ENCODE assay signal across 1 cellular context in the genomic region with DNA sequence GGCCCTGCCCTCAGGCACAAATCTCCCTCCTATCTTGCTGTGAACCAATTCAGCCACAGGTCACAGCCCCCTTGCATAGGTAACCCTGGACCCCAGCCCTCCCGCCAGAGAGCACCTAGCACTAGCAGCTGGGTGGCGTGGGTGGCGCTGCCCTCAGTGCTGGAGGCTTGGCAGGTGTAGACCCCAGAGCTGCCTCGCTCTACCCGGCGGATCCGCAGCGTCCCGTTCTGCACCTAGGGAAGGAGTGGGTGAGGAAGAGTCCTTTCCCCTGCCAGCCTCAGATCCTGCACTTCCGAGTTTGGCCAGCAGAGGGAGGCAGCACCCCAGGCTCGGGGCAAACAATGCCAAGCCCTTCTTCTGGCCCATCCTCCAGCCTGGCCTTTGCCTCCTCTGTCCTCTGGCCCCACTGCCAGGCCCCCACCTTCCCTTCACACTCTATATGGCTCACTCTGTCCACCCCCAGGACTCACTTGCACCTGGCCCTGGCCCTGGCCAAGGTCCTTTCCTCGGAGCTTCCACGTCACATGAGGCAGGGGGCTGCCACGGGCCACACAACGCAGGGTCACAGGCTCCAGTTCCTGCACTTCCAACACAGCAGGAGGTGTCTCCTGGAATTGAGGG.
TF ChIP-seq lines count a peak whose summit lies in the region.

No MANE protein-coding gene starts in this region.

TF ChIP-seq in K562, 482 proteins besides CTCF, POLR2A, EP300 and RAD21 (continued from another document and continues in another):
- no peak for TF ChIP-seq PATZ1 (CRISPR knock-in tag; IDR thresholded peaks at IDR 0.05; ENCODE audit: borderline replicate concordance)
- TF ChIP-seq HNRNPK (IDR thresholded peaks at IDR 0.05; ENCODE audit: low read depth, low read length, poor library complexity, severe bottlenecking) = no peak
- no peak for TF ChIP-seq ZNF398 (CRISPR knock-in tag; IDR thresholded peaks at IDR 0.05)
- peak; percentile 45; the same call in 1 of the 2 replicates for TF ChIP-seq RB1 (IDR thresholded peaks at IDR 0.05; ENCODE audit: low read depth)
- TF ChIP-seq POLR2AphosphoS2 (IDR thresholded peaks at IDR 0.05; ENCODE audit: low read length) = no peak
- no peak for TF ChIP-seq KAT8 (IDR thresholded peaks at IDR 0.05; ENCODE audit: low read depth)
- TF ChIP-seq PRPF4 (IDR thresholded peaks at IDR 0.05; ENCODE audit: insufficient read depth, low read depth, low read length, poor library complexity, severe bottlenecking) = no peak
- no peak for TF ChIP-seq ZNF655 (CRISPR knock-in tag; IDR thresholded peaks at IDR 0.05)
- TF ChIP-seq TSC22D4 (tag; IDR thresholded peaks at IDR 0.05) = no peak
- peak; percentile 86 for TF ChIP-seq DEAF1 (CRISPR knock-in tag; IDR thresholded peaks at IDR 0.05)
- TF ChIP-seq, protein P1, sequence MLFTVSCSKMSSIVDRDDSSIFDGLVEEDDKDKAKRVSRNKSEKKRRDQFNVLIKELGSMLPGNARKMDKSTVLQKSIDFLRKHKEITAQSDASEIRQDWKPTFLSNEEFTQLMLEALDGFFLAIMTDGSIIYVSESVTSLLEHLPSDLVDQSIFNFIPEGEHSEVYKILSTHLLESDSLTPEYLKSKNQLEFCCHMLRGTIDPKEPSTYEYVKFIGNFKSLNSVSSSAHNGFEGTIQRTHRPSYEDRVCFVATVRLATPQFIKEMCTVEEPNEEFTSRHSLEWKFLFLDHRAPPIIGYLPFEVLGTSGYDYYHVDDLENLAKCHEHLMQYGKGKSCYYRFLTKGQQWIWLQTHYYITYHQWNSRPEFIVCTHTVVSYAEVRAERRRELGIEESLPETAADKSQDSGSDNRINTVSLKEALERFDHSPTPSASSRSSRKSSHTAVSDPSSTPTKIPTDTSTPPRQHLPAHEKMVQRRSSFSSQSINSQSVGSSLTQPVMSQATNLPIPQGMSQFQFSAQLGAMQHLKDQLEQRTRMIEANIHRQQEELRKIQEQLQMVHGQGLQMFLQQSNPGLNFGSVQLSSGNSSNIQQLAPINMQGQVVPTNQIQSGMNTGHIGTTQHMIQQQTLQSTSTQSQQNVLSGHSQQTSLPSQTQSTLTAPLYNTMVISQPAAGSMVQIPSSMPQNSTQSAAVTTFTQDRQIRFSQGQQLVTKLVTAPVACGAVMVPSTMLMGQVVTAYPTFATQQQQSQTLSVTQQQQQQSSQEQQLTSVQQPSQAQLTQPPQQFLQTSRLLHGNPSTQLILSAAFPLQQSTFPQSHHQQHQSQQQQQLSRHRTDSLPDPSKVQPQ (CRISPR knock-in tag; IDR thresholded peaks at IDR 0.05; ENCODE audit: borderline replicate concordance) = no peak
- TF ChIP-seq BHLHE40 (IDR thresholded peaks at IDR 0.05; ENCODE audit: low read length) = no peak
- no peak for TF ChIP-seq TAF7 (tag; IDR thresholded peaks at IDR 0.05)
- TF ChIP-seq ZNF146 (CRISPR knock-in tag; IDR thresholded peaks at IDR 0.05; ENCODE audit: unreplicated experiment) = no peak
- TF ChIP-seq BRCA1 (IDR thresholded peaks at IDR 0.05) = no peak
- no peak for TF ChIP-seq BRCA1 (CRISPR knock-in tag; IDR thresholded peaks at IDR 0.05)
- no peak for TF ChIP-seq ILF3 (IDR thresholded peaks at IDR 0.05; ENCODE audit: borderline replicate concordance)
- peak; percentile 57 for TF ChIP-seq GABPB1 (CRISPR knock-in tag; IDR thresholded peaks at IDR 0.05)
- TF ChIP-seq, protein P2, sequence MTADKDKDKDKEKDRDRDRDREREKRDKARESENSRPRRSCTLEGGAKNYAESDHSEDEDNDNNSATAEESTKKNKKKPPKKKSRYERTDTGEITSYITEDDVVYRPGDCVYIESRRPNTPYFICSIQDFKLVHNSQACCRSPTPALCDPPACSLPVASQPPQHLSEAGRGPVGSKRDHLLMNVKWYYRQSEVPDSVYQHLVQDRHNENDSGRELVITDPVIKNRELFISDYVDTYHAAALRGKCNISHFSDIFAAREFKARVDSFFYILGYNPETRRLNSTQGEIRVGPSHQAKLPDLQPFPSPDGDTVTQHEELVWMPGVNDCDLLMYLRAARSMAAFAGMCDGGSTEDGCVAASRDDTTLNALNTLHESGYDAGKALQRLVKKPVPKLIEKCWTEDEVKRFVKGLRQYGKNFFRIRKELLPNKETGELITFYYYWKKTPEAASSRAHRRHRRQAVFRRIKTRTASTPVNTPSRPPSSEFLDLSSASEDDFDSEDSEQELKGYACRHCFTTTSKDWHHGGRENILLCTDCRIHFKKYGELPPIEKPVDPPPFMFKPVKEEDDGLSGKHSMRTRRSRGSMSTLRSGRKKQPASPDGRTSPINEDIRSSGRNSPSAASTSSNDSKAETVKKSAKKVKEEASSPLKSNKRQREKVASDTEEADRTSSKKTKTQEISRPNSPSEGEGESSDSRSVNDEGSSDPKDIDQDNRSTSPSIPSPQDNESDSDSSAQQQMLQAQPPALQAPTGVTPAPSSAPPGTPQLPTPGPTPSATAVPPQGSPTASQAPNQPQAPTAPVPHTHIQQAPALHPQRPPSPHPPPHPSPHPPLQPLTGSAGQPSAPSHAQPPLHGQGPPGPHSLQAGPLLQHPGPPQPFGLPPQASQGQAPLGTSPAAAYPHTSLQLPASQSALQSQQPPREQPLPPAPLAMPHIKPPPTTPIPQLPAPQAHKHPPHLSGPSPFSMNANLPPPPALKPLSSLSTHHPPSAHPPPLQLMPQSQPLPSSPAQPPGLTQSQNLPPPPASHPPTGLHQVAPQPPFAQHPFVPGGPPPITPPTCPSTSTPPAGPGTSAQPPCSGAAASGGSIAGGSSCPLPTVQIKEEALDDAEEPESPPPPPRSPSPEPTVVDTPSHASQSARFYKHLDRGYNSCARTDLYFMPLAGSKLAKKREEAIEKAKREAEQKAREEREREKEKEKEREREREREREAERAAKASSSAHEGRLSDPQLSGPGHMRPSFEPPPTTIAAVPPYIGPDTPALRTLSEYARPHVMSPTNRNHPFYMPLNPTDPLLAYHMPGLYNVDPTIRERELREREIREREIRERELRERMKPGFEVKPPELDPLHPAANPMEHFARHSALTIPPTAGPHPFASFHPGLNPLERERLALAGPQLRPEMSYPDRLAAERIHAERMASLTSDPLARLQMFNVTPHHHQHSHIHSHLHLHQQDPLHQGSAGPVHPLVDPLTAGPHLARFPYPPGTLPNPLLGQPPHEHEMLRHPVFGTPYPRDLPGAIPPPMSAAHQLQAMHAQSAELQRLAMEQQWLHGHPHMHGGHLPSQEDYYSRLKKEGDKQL (CRISPR knock-in tag; IDR thresholded peaks at IDR 0.05; ENCODE audit: borderline replicate concordance) = no peak
- TF ChIP-seq, protein P3, sequence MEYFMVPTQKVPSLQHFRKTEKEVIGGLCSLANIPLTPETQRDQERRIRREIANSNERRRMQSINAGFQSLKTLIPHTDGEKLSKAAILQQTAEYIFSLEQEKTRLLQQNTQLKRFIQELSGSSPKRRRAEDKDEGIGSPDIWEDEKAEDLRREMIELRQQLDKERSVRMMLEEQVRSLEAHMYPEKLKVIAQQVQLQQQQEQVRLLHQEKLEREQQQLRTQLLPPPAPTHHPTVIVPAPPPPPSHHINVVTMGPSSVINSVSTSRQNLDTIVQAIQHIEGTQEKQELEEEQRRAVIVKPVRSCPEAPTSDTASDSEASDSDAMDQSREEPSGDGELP (CRISPR knock-in tag; IDR thresholded peaks at IDR 0.05; ENCODE audit: borderline replicate concordance) = peak; percentile 36; the same call in 1 of the 2 replicates
- TF ChIP-seq DMBX1 (CRISPR knock-in tag; IDR thresholded peaks at IDR 0.05; ENCODE audit: borderline replicate concordance) = no peak
- no peak for TF ChIP-seq TCF7 (IDR thresholded peaks at IDR 0.05; ENCODE audit: borderline replicate concordance)
- TF ChIP-seq, protein P4, sequence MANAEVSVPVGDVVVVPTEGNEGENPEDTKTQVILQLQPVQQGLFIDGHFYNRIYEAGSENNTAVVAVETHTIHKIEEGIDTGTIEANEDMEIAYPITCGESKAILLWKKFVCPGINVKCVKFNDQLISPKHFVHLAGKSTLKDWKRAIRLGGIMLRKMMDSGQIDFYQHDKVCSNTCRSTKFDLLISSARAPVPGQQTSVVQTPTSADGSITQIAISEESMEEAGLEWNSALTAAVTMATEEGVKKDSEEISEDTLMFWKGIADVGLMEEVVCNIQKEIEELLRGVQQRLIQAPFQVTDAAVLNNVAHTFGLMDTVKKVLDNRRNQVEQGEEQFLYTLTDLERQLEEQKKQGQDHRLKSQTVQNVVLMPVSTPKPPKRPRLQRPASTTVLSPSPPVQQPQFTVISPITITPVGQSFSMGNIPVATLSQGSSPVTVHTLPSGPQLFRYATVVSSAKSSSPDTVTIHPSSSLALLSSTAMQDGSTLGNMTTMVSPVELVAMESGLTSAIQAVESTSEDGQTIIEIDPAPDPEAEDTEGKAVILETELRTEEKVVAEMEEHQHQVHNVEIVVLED (CRISPR knock-in tag; IDR thresholded peaks at IDR 0.05) = no peak
- peak; percentile 87 for TF ChIP-seq STAG1 (CRISPR knock-in tag; IDR thresholded peaks at IDR 0.05; ENCODE audit: borderline replicate concordance)
- TF ChIP-seq, protein P5, sequence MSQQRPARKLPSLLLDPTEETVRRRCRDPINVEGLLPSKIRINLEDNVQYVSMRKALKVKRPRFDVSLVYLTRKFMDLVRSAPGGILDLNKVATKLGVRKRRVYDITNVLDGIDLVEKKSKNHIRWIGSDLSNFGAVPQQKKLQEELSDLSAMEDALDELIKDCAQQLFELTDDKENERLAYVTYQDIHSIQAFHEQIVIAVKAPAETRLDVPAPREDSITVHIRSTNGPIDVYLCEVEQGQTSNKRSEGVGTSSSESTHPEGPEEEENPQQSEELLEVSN (IDR thresholded peaks at IDR 0.05; ENCODE audit: borderline replicate concordance in 1 of 2, extremely low read depth in 1 of 2, insufficient read depth in 1 of 2, insufficient read length in 1 of 2, low read depth in 1 of 2, low read length in 1 of 2, poor library complexity in 1 of 2, severe bottlenecking in 1 of 2) = no peak
- no peak for TF ChIP-seq TAF9B (IDR thresholded peaks at IDR 0.05; ENCODE audit: partially characterized antibody)
- no peak for TF ChIP-seq POLR2B (IDR thresholded peaks at IDR 0.05; ENCODE audit: low read depth, partially characterized antibody)
- TF ChIP-seq SIX5 (IDR thresholded peaks at IDR 0.05; ENCODE audit: borderline replicate concordance in 1 of 2, insufficient read depth in 1 of 2, low read depth in 1 of 2, low read length in 2 of 2) = no peak
- TF ChIP-seq, protein P6, sequence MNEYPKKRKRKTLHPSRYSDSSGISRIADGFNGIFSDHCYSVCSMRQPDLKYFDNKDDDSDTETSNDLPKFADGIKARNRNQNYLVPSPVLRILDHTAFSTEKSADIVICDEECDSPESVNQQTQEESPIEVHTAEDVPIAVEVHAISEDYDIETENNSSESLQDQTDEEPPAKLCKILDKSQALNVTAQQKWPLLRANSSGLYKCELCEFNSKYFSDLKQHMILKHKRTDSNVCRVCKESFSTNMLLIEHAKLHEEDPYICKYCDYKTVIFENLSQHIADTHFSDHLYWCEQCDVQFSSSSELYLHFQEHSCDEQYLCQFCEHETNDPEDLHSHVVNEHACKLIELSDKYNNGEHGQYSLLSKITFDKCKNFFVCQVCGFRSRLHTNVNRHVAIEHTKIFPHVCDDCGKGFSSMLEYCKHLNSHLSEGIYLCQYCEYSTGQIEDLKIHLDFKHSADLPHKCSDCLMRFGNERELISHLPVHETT (CRISPR knock-in tag; conservative IDR thresholded peaks at IDR 0.05 in 1 of 2, IDR thresholded peaks at IDR 0.05 in 1 of 2) = no peak
- TF ChIP-seq ZEB2 (IDR thresholded peaks at IDR 0.05) = no peak
